In genomic region chr3:52090131-52090548, GRCh38 we compare ENCODE assay signal across 11 cellular contexts. TPM values are rescaled to one million over a fixed set of nuclear protein-coding genes. Genes with fewer than 3 reads are reported as not detected.
DNase-seq lines count a peak whose midpoint lies in the region; ATAC-seq and TF ChIP-seq lines count a peak whose summit lies in the region.
"Had no signal": no experiment of that assay in that cellular context is flagged by ENCODE, and none has a peak within 500 bp of the region (broad histone marks: within the 10 kb centered on the region; RNA-seq: fewer than 3 reads in every experiment).

No MANE protein-coding gene starts in this region.

- DNase-seq in NOMO-1 treated with DMSO at 0.1 percent for 48 hours (lab: John Stamatoyannopoulos, UW; ENCODE audit: unreplicated experiment): peak; percentile 1
- DNase-seq in NOMO-1 (lab: John Stamatoyannopoulos, UW; ENCODE audit: unreplicated experiment in 2 of 2): no peak
- DNase-seq in dermis blood vessel endothelial cell: peak; percentile 86
- DNase-seq in vagina (ENCODE audit: extremely low spot score in 2 of 2): no peak
- no peak for DNase-seq in activated CD4-positive, alpha-beta T cell treated with anti-CD3 and anti-CD28 coated beads for 4 hours
- no peak for DNase-seq in immature natural killer cell
- DNase-seq: activated CD4-positive, alpha-beta T cell treated with anti-CD3 and anti-CD28 coated beads, Interleukin-2, amount 50 U/mL, for 4 hours; MM.1S had no signal

- H3K4me1 ChIP-seq in mesodermal cell (ENCODE audit: control insufficient read depth, insufficient read depth, low read length, poor library complexity, severe bottlenecking) (peaks cover 65% of the 10 kb centered on the region), vagina (peaks cover 37% of the 10 kb centered on the region)

- H3K4me3 Mint-ChIP-seq in immature natural killer cell: no peak overlapping the region

- no peak overlapping the region for H3K27ac Mint-ChIP-seq in immature natural killer cell

- H3K27me3 ChIP-seq in vagina: no peaks in the 10 kb centered on the region

- intact Hi-C loops in vagina (cut with DNase I): no loop called here

- H3K4me3 ChIP-seq in mesodermal cell (ENCODE audit: extremely low read depth, insufficient read depth, low read length, poor library complexity, severe bottlenecking): no peak overlapping the region
- H3K4me3 ChIP-seq in vagina: no peak overlapping the region

- ATAC-seq in GM18502 (IDR thresholded peaks at IDR 0.05; ENCODE audit: poor library complexity, unreplicated experiment): no peak

- H3K36me3 Mint-ChIP-seq in immature natural killer cell: no peaks in the 10 kb centered on the region

- H3K9me3 ChIP-seq in mesodermal cell (ENCODE audit: control insufficient read depth, low read length) (no peaks in the 10 kb centered on the region), vagina (no peaks in the 10 kb centered on the region)

- TF ChIP-seq CTCF in vagina (IDR thresholded peaks at IDR 0.05): no peak

- 87 to 88% methylated on average over 7 of the region's 7 CpGs for WGBS in mesodermal cell (ENCODE audit: insufficient coverage in 2 of 2), 2 experiments

- H3K27me3 Mint-ChIP-seq in immature natural killer cell (ENCODE audit: low read depth in 3 of 3): peaks cover 0 to 2% (median 0%) of the 10 kb centered on the region in 3 donors

- no peaks in the 10 kb centered on the region for H3K9me3 Mint-ChIP-seq in immature natural killer cell

- TF ChIP-seq POLR2A in vagina (IDR thresholded peaks at IDR 0.05): no peak

- H3K4me1 Mint-ChIP-seq in immature natural killer cell: peaks cover 25 to 26% of the 10 kb centered on the region in 2 donors

- H3K36me3 ChIP-seq in mesodermal cell (ENCODE audit: control insufficient read depth, insufficient read depth, low read length) (peaks cover 8% of the 10 kb centered on the region), vagina (no peaks in the 10 kb centered on the region)

- H3K27ac ChIP-seq in mesodermal cell (ENCODE audit: low read depth, low read length, severe bottlenecking): peak overlapping the region; percentile 96
- peak overlapping the region; percentile 87 for H3K27ac ChIP-seq in vagina
- H3K27ac ChIP-seq: 22Rv1 had no signal

RNA-seq across cellular contexts. Expression of gene DUSP7, which starts 33.8 kb away (rescaled TPM):
- total RNA-seq in dermis blood vessel endothelial cell: 8.0 and 10.8 TPM in 2 replicates
- 23.1 TPM for polyA plus RNA-seq in mesodermal cell (2013, experiment 1 of 2)
- polyA plus RNA-seq in mesodermal cell (2013, experiment 2 of 2): 19.8 TPM
- total RNA-seq in vagina: 59.9 TPM
- polyA plus RNA-seq in immature natural killer cell: 1 to 10 TPM; 1.2 to 4.3 (median 1.6) TPM

Comparison
In these comparisons a context has a peak if more than half of its experiments do, and no peak if none do; other contexts are left out.
1. DNase-seq: peak in NOMO-1 treated with DMSO at 0.1 percent for 48 hours (single experiment) and dermis blood vessel endothelial cell (single experiment); none in NOMO-1 (0 of 2), vagina (0 of 2), activated CD4-positive, alpha-beta T cell treated with anti-CD3 and anti-CD28 coated beads for 4 hours (0 of 2) and immature natural killer cell (0 of 3).